ENCODE assay signal across 1 cellular context in genomic region chr3:64023187-64023860, GRCh38.
A peak's percentile ranks its signal among the peaks of the same experiment; 100 is the strongest.
TF ChIP-seq lines count a peak whose summit lies in the region.

TSS of gene PSMD6 (minus strand) at chr3:64023494. CDS start at chr3:64023419, 75 bp downstream.

TF ChIP-seq in WTC11, 78 proteins besides CTCF, POLR2A, EP300 and RAD21 (continued from another document):
- TF ChIP-seq, protein P1, sequence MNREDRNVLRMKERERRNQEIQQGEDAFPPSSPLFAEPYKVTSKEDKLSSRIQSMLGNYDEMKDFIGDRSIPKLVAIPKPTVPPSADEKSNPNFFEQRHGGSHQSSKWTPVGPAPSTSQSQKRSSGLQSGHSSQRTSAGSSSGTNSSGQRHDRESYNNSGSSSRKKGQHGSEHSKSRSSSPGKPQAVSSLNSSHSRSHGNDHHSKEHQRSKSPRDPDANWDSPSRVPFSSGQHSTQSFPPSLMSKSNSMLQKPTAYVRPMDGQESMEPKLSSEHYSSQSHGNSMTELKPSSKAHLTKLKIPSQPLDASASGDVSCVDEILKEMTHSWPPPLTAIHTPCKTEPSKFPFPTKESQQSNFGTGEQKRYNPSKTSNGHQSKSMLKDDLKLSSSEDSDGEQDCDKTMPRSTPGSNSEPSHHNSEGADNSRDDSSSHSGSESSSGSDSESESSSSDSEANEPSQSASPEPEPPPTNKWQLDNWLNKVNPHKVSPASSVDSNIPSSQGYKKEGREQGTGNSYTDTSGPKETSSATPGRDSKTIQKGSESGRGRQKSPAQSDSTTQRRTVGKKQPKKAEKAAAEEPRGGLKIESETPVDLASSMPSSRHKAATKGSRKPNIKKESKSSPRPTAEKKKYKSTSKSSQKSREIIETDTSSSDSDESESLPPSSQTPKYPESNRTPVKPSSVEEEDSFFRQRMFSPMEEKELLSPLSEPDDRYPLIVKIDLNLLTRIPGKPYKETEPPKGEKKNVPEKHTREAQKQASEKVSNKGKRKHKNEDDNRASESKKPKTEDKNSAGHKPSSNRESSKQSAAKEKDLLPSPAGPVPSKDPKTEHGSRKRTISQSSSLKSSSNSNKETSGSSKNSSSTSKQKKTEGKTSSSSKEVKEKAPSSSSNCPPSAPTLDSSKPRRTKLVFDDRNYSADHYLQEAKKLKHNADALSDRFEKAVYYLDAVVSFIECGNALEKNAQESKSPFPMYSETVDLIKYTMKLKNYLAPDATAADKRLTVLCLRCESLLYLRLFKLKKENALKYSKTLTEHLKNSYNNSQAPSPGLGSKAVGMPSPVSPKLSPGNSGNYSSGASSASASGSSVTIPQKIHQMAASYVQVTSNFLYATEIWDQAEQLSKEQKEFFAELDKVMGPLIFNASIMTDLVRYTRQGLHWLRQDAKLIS (CRISPR knock-in tag; IDR thresholded peaks at IDR 0.05; ENCODE audit: borderline replicate concordance): no peak; the same call in 1 of the 2 replicates
- TF ChIP-seq IRF1 (CRISPR knock-in tag; IDR thresholded peaks at IDR 0.05) (peak; percentile 73; the same call in 1 of the 2 replicates), HMGXB4 (CRISPR knock-in tag; IDR thresholded peaks at IDR 0.05) (peak; percentile 98), FOXP1 (CRISPR knock-in tag; IDR thresholded peaks at IDR 0.05; ENCODE audit: borderline replicate concordance) (peak; percentile 84; the same call in 1 of the 2 replicates), MXD4 (CRISPR knock-in tag; IDR thresholded peaks at IDR 0.05; ENCODE audit: borderline replicate concordance) (no peak), CREM (CRISPR knock-in tag; IDR thresholded peaks at IDR 0.05) (0 out of 2 replicates have a peak, but pooled peaks have one; percentile 13), ZNF263 (CRISPR knock-in tag; IDR thresholded peaks at IDR 0.05; ENCODE audit: low read depth) (no peak), FOXK1 (CRISPR knock-in tag; IDR thresholded peaks at IDR 0.05) (peak; percentile 92), TEAD1 (CRISPR knock-in tag; IDR thresholded peaks at IDR 0.05) (peak; percentile 56), IRF2 (CRISPR knock-in tag; IDR thresholded peaks at IDR 0.05; ENCODE audit: borderline replicate concordance, low read depth) (no peak), CBFB (CRISPR knock-in tag; IDR thresholded peaks at IDR 0.05; ENCODE audit: low read depth) (no peak; the same call in 1 of the 2 replicates), SP1 (CRISPR knock-in tag; conservative IDR thresholded peaks at IDR 0.05) (peak; percentile 93), ZNF281 (CRISPR knock-in tag; IDR thresholded peaks at IDR 0.05) (no peak), RELA (CRISPR knock-in tag; IDR thresholded peaks at IDR 0.05; ENCODE audit: borderline replicate concordance) (peak; percentile 83; the same call in 1 of the 2 replicates), EMX1 (CRISPR knock-in tag; IDR thresholded peaks at IDR 0.05) (no peak), ZNF396 (CRISPR knock-in tag; IDR thresholded peaks at IDR 0.05; ENCODE audit: borderline replicate concordance) (no peak), ZNF121 (CRISPR knock-in tag; IDR thresholded peaks at IDR 0.05) (no peak), PRRX2 (CRISPR knock-in tag; IDR thresholded peaks at IDR 0.05) (no peak), JAZF1 (CRISPR knock-in tag; IDR thresholded peaks at IDR 0.05) (no peak)
- TF ChIP-seq, protein P2, sequence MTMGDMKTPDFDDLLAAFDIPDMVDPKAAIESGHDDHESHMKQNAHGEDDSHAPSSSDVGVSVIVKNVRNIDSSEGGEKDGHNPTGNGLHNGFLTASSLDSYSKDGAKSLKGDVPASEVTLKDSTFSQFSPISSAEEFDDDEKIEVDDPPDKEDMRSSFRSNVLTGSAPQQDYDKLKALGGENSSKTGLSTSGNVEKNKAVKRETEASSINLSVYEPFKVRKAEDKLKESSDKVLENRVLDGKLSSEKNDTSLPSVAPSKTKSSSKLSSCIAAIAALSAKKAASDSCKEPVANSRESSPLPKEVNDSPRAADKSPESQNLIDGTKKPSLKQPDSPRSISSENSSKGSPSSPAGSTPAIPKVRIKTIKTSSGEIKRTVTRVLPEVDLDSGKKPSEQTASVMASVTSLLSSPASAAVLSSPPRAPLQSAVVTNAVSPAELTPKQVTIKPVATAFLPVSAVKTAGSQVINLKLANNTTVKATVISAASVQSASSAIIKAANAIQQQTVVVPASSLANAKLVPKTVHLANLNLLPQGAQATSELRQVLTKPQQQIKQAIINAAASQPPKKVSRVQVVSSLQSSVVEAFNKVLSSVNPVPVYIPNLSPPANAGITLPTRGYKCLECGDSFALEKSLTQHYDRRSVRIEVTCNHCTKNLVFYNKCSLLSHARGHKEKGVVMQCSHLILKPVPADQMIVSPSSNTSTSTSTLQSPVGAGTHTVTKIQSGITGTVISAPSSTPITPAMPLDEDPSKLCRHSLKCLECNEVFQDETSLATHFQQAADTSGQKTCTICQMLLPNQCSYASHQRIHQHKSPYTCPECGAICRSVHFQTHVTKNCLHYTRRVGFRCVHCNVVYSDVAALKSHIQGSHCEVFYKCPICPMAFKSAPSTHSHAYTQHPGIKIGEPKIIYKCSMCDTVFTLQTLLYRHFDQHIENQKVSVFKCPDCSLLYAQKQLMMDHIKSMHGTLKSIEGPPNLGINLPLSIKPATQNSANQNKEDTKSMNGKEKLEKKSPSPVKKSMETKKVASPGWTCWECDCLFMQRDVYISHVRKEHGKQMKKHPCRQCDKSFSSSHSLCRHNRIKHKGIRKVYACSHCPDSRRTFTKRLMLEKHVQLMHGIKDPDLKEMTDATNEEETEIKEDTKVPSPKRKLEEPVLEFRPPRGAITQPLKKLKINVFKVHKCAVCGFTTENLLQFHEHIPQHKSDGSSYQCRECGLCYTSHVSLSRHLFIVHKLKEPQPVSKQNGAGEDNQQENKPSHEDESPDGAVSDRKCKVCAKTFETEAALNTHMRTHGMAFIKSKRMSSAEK (CRISPR knock-in tag; IDR thresholded peaks at IDR 0.05; ENCODE audit: borderline replicate concordance): no peak
- TF ChIP-seq, protein P3, sequence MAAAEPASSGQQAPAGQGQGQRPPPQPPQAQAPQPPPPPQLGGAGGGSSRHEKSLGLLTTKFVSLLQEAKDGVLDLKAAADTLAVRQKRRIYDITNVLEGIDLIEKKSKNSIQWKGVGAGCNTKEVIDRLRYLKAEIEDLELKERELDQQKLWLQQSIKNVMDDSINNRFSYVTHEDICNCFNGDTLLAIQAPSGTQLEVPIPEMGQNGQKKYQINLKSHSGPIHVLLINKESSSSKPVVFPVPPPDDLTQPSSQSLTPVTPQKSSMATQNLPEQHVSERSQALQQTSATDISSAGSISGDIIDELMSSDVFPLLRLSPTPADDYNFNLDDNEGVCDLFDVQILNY (CRISPR knock-in tag; IDR thresholded peaks at IDR 0.05): no peak
- TF ChIP-seq, protein P4, sequence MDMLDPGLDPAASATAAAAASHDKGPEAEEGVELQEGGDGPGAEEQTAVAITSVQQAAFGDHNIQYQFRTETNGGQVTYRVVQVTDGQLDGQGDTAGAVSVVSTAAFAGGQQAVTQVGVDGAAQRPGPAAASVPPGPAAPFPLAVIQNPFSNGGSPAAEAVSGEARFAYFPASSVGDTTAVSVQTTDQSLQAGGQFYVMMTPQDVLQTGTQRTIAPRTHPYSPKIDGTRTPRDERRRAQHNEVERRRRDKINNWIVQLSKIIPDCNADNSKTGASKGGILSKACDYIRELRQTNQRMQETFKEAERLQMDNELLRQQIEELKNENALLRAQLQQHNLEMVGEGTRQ (CRISPR knock-in tag; IDR thresholded peaks at IDR 0.05): peak; percentile 73
- TF ChIP-seq, protein P5, sequence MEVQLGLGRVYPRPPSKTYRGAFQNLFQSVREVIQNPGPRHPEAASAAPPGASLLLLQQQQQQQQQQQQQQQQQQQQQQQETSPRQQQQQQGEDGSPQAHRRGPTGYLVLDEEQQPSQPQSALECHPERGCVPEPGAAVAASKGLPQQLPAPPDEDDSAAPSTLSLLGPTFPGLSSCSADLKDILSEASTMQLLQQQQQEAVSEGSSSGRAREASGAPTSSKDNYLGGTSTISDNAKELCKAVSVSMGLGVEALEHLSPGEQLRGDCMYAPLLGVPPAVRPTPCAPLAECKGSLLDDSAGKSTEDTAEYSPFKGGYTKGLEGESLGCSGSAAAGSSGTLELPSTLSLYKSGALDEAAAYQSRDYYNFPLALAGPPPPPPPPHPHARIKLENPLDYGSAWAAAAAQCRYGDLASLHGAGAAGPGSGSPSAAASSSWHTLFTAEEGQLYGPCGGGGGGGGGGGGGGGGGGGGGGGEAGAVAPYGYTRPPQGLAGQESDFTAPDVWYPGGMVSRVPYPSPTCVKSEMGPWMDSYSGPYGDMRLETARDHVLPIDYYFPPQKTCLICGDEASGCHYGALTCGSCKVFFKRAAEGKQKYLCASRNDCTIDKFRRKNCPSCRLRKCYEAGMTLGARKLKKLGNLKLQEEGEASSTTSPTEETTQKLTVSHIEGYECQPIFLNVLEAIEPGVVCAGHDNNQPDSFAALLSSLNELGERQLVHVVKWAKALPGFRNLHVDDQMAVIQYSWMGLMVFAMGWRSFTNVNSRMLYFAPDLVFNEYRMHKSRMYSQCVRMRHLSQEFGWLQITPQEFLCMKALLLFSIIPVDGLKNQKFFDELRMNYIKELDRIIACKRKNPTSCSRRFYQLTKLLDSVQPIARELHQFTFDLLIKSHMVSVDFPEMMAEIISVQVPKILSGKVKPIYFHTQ (CRISPR knock-in tag; IDR thresholded peaks at IDR 0.05): no peak
TF ChIP-seq in WTC11: peak in this region for 25.
